Comparison of ENCODE assay signal across 9 cellular contexts in the genomic region with DNA sequence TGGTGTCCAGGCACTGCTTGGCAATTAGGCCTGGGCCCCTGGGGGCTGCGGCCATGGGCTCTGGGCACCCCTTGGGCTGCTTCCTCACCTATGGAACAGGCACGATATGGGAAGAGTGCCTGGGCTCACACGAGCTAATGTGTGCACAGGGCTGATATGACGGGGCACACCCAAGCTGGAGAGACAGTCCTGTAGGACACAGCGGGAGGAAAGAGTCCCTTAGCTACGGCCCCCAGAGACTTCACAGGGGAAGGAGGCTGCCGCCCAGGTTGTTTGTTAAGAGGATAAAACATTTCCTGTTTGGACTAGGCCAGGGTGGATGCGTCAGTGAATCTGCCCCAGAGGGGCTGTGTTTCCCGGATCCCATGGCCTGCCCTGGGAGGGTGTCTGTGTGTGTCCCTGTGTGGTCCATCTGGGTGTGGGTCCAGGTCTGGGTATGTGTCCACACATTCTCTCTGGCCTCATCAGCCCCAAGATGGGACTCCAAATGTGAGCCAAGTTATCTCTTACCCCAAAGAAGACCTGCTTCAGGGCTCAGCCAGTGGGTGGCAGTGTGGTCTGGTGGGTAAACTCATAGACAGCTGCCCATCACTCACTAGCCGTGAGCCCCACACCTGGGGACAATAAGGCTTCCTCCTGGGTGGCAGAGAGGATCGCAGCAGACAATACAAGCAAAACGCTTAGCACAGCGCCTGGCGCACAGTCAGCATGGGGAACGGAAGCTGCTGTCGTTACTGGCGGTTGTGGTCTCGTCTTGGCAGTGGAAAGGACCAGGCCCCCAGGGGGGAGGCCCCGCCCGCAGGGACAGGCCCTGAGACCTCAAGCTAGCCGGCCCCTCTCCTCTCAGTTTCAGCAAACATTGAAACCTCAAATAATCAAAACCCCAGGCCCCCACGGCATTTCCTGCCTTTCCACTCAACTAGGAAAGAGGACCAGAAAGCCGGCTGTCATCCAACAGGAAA. TPM values are rescaled to one million over a fixed set of nuclear protein-coding genes. Genes with fewer than 3 reads are reported as not detected.
A peak's percentile ranks its signal among the peaks of the same experiment; 100 is the strongest.
DNase-seq lines count a peak whose midpoint lies in the region; ATAC-seq and TF ChIP-seq lines count a peak whose summit lies in the region.
"Had no signal": no experiment of that assay in that cellular context is flagged by ENCODE, and none has a peak within 500 bp of the region (broad histone marks: within the 10 kb centered on the region; RNA-seq: fewer than 3 reads in every experiment).

No MANE protein-coding gene starts in this region.

- H3K4me3 ChIP-seq in WI38 (ENCODE audit: low read depth, low read length) = no peak overlapping the region
- H3K4me3 ChIP-seq in upper lobe of left lung = no peak overlapping the region

- peaks cover 19 to 37% (median 35%) of the 10 kb centered on the region in 4 donors for H3K4me1 ChIP-seq in upper lobe of left lung

- H3K9me3 ChIP-seq in upper lobe of left lung = no peaks in the 10 kb centered on the region

- peaks cover 0 to 7% (median 0%) of the 10 kb centered on the region in 4 donors for H3K27me3 ChIP-seq in upper lobe of left lung

- peaks cover 18 to 47% (median 40%) of the 10 kb centered on the region in 3 donors for H3K4me1 Mint-ChIP-seq in naive B cell

- ATAC-seq in GM21360 (IDR thresholded peaks at IDR 0.05; ENCODE audit: unreplicated experiment) (peak; percentile 52), naive B cell (ENCODE audit: low read depth in 2 of 2) (peak; percentile 78 to 83), upper lobe of left lung (ENCODE audit: low FRiP score in 2 of 2) (peak; percentile 29 to 54)

- no peaks in the 10 kb centered on the region for H3K36me3 ChIP-seq in upper lobe of left lung

- H3K27ac ChIP-seq in upper lobe of left lung = peak overlapping the region; percentile 75 to 93 (median 82)

- peaks cover 0 to 5% (median 2%) of the 10 kb centered on the region in 7 donors for H3K9me3 Mint-ChIP-seq in naive B cell
- H3K9me3 Mint-ChIP-seq: dendritic cell treated with granulocyte-macrophage colony-stimulating factor and Interleukin-4, amounts not matched to agents 40 ng/mL and 50 ng/mL, for 4 days had no signal

- peaks cover 64 to 84% (median 80%) of the 10 kb centered on the region in 3 donors for H3K27me3 Mint-ChIP-seq in naive B cell

- TF ChIP-seq CTCF in WI38 (IDR thresholded peaks at IDR 0.05; ENCODE audit: low read depth, low read length) = 0 out of 2 replicates have a peak, but pooled peaks have one; percentile 11
- TF ChIP-seq CTCF in upper lobe of left lung (IDR thresholded peaks at IDR 0.05) = peak in 3 of 6 experiments; percentile 9 to 32 (median 25)

- DNase-seq in ELR (ENCODE audit: low read depth) (peak; percentile 39), HuH-7 (ENCODE audit: low spot score) (peak; percentile 96), dermis microvascular lymphatic vessel endothelial cell (ENCODE audit: low read depth in 2 of 2) (peak; percentile 39 to 61), naive B cell (peak; percentile 50), upper lobe of left lung (peak; percentile 31 to 83), NCI-H2227 treated with DMSO at 0.1 percent for 48 hours (lab: John Stamatoyannopoulos, UW) (no peak)

- H3K27ac Mint-ChIP-seq in naive B cell = peak overlapping the region in 4 of 6 donors; percentile 25 to 86 (median 50)
- H3K27ac Mint-ChIP-seq: dendritic cell treated with granulocyte-macrophage colony-stimulating factor and Interleukin-4, amounts not matched to agents 40 ng/mL and 50 ng/mL, for 4 days had no signal

- TF ChIP-seq EP300 in upper lobe of left lung (IDR thresholded peaks at IDR 0.05) = no peak

- no peak for TF ChIP-seq POLR2A in upper lobe of left lung (IDR thresholded peaks at IDR 0.05)

- 15 to 20% methylated on average over 12 to 21 of the region's 23 CpGs for WGBS in upper lobe of left lung, 2 donors

- peak overlapping the region in 7 of 8 donors; percentile 24 to 73 (median 57) for H3K4me3 Mint-ChIP-seq in naive B cell
- H3K4me3 Mint-ChIP-seq: dendritic cell treated with granulocyte-macrophage colony-stimulating factor and Interleukin-4, amounts not matched to agents 40 ng/mL and 50 ng/mL, for 4 days had no signal

- no peaks in the 10 kb centered on the region for H3K36me3 Mint-ChIP-seq in naive B cell

RNA-seq across cellular contexts. Expression of a gene that starts 3.2 kb away (rescaled TPM):
- total RNA-seq in dermis microvascular lymphatic vessel endothelial cell (1.9 and 15.9 TPM in 2 replicates), upper lobe of left lung (10 to 100 TPM in 2 of 6 donors, 1 to 10 TPM in 4; 2.1 to 31.6 (median 8.4) TPM)
- not detected for polyA plus RNA-seq in naive B cell (ENCODE audit: low read depth in 6 of 6)
